In the genomic region with DNA sequence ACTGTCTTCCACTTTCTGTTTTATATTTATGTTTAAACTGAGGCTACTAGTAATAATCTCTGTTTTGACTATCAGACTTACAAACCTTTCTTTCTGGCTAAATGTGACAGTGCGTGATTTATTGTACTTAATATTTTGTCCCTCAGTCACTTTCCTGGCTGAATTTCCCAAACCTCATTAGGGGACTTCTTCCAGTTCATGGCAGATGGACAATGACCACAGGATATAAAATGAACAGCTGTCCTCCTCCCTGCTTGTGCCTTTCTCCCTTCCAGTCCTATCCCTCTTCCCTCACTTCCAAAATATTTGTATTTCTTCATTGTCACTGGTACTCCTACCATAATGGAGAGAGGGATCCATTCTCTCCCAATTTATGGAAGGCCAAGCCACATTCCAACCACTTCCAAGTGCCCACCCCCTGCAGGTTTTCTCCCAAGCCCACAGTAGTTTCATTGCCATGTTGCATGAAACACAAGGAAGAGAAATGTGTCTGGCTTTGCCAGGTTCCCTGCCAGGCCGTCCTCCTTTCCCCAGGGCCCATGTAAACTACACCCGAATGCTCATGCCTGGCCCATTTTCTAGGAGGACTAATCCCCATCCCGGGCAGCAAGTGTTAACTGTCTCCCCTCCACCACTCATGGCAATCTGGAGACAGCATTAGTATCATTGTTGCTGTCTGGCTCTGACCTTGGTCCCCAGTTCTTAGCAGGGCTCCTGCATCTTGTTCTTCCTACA, we compare ENCODE assay signal across 18 cellular contexts.
"Had no signal": no experiment of that assay in that cellular context is flagged by ENCODE, and none has a peak within 500 bp of the region (broad histone marks: within the 10 kb centered on the region; RNA-seq: fewer than 3 reads in every experiment).

No MANE protein-coding gene starts in this region.

- H3K27ac Mint-ChIP-seq: activated CD8-positive, alpha-beta memory T cell treated with anti-CD3 and anti-CD28 coated beads, Interleukin-2, amount 10 ng/mL, durations not matched to agents 7 days and 5 days; activated naive CD4-positive, alpha-beta T cell treated with anti-CD3 and anti-CD28 coated beads for 36 hours; activated naive CD8-positive, alpha-beta T cell treated with anti-CD3 and anti-CD28 coated beads, Interleukin-2, amount 50 U/mL, for 24 hours; activated T-helper 2 cell treated with anti-CD3 and anti-CD28 coated beads, Interferon-gamma antibody, Interleukin-2, Interleukin-4, amounts not matched to agents 10 μg/mL and 5 μg/mL and 100 μg/mL, durations not matched to agents 14 hours and 24 hours and 36 hours; naive thymus-derived CD4-positive, alpha-beta T cell had no signal

- ATAC-seq: activated CD8-positive, alpha-beta memory T cell treated with anti-CD3 and anti-CD28 coated beads, Interleukin-2, amount 10 ng/mL, durations not matched to agents 7 days and 5 days; activated naive CD8-positive, alpha-beta T cell treated with anti-CD3 and anti-CD28 coated beads, Interleukin-2, amount 50 U/mL, for 24 hours; left lobe of liver; naive thymus-derived CD4-positive, alpha-beta T cell; stimulated activated naive CD8-positive, alpha-beta T cell treated with anti-CD3 and anti-CD28 coated beads, Interleukin-15, Interleukin-2, amounts not matched to agents 100 U/mL and 50 U/mL, for 24 hours had no signal

- H3K9me3 Mint-ChIP-seq: activated naive CD4-positive, alpha-beta T cell treated with anti-CD3 and anti-CD28 coated beads for 36 hours; activated naive CD8-positive, alpha-beta T cell treated with anti-CD3 and anti-CD28 coated beads, Interleukin-2, amount 50 U/mL, for 24 hours; activated T-helper 2 cell treated with anti-CD3 and anti-CD28 coated beads, Interferon-gamma antibody, Interleukin-2, Interleukin-4, amounts not matched to agents 10 μg/mL and 5 μg/mL and 100 μg/mL, durations not matched to agents 14 hours and 24 hours and 36 hours had no signal

- H3K9me3 ChIP-seq: breast epithelium, neutrophil had no signal

- H3K36me3 Mint-ChIP-seq: activated CD8-positive, alpha-beta memory T cell treated with anti-CD3 and anti-CD28 coated beads, Interleukin-2, amount 10 ng/mL, durations not matched to agents 7 days and 5 days; naive thymus-derived CD4-positive, alpha-beta T cell had no signal

- H3K27me3 Mint-ChIP-seq: activated naive CD8-positive, alpha-beta T cell treated with anti-CD3 and anti-CD28 coated beads, Interleukin-2, amount 50 U/mL, for 24 hours had no signal

- DNase-seq: activated CD4-positive, alpha-beta T cell treated with anti-CD3 and anti-CD28 coated beads, Interleukin-2, amount 50 U/mL, for 48 hours; activated CD4-positive, CD25-positive, alpha-beta regulatory T cell treated with anti-CD3 and anti-CD28 coated beads, Interleukin-2, amount 50 U/mL, for 72 hours; activated CD8-positive, alpha-beta memory T cell treated with anti-CD3 and anti-CD28 coated beads, Interleukin-2, amount 10 ng/mL, durations not matched to agents 7 days and 5 days; activated naive CD4-positive, alpha-beta T cell treated with anti-CD3 and anti-CD28 coated beads for 36 hours; activated naive CD8-positive, alpha-beta T cell treated with anti-CD3 and anti-CD28 coated beads, Interleukin-2, amount 50 U/mL, for 24 hours; activated T-cell treated with anti-CD3 and anti-CD28 coated beads, Interleukin-2, amount 50 U/mL, for 1 hour; aorta; naive thymus-derived CD4-positive, alpha-beta T cell; stimulated activated CD4-positive, alpha-beta T cell treated with anti-CD3 and anti-CD28 coated beads, Interleukin-15, amount 100 ng/mL, for 24 hours; stimulated activated CD4-positive, alpha-beta T cell treated with anti-CD3 and anti-CD28 coated beads, Interleukin-4, amount 100 ng/mL, for 4 hours; stimulated activated CD8-positive, alpha-beta memory T cell treated with anti-CD3 and anti-CD28 coated beads, Interleukin-4, amount 100 ng/mL, for 48 hours; stimulated activated naive CD8-positive, alpha-beta T cell treated with anti-CD3 and anti-CD28 coated beads, Interleukin-15, Interleukin-2, amounts not matched to agents 100 U/mL and 50 U/mL, for 24 hours; trophoblast cell had no signal

- H3K36me3 ChIP-seq: breast epithelium, neutrophil had no signal

- H3K9ac ChIP-seq: parathyroid adenoma had no signal

- H3K27ac ChIP-seq: breast epithelium, neutrophil, parathyroid adenoma had no signal

- H3K4me3 Mint-ChIP-seq: activated CD8-positive, alpha-beta memory T cell treated with anti-CD3 and anti-CD28 coated beads, Interleukin-2, amount 10 ng/mL, durations not matched to agents 7 days and 5 days; activated naive CD4-positive, alpha-beta T cell treated with anti-CD3 and anti-CD28 coated beads for 36 hours; activated naive CD8-positive, alpha-beta T cell treated with anti-CD3 and anti-CD28 coated beads, Interleukin-2, amount 50 U/mL, for 24 hours; naive thymus-derived CD4-positive, alpha-beta T cell had no signal

- H3K27me3 ChIP-seq: breast epithelium, neutrophil had no signal

- H3K4me1 ChIP-seq: breast epithelium, parathyroid adenoma had no signal

- H3K4me1 Mint-ChIP-seq: activated CD8-positive, alpha-beta memory T cell treated with anti-CD3 and anti-CD28 coated beads, Interleukin-2, amount 10 ng/mL, durations not matched to agents 7 days and 5 days; activated naive CD8-positive, alpha-beta T cell treated with anti-CD3 and anti-CD28 coated beads, Interleukin-2, amount 50 U/mL, for 24 hours; naive thymus-derived CD4-positive, alpha-beta T cell had no signal

- H3K4me3 ChIP-seq: breast epithelium had no signal
